13 cellular contexts compared by ENCODE assay signal in genomic region chr11:73298233-73298632, GRCh38. TPM values are rescaled to one million over a fixed set of nuclear protein-coding genes. Genes with fewer than 3 reads are reported as not detected.
DNase-seq lines count a peak whose midpoint lies in the region; ATAC-seq and TF ChIP-seq lines count a peak whose summit lies in the region.
"Had no signal": no experiment of that assay in that cellular context is flagged by ENCODE, and none has a peak within 500 bp of the region (broad histone marks: within the 10 kb centered on the region; RNA-seq: fewer than 3 reads in every experiment).

No MANE protein-coding gene starts in this region.

- H3K56ac ChIP-seq in IMR-90 (ENCODE audit: extremely low read depth, insufficient read depth, low read length), result no peak overlapping the region

- CTCF ChIA-PET in IMR-90 (lab: Yijun Ruan, JAX), result interaction anchor here (1.0 to 1.4 kb wide), 4 partner anchors 9 to 50 kb away, joined by 3 to 6 read pairs (median 4); no protein-coding TSS in a partner anchor

- intact Hi-C loops in IMR-90 (cut with micrococcal nuclease), result no loop called here
- intact Hi-C loops in lower lobe of right lung (cut with DNase I), result no loop called here
- intact Hi-C loops in spleen (cut with DNase I; ENCODE audit: low total_unique reads), result no loop called here

- no peaks in the 10 kb centered on the region for H3K79me1 ChIP-seq in IMR-90 (ENCODE audit: low read depth in 1 of 2, low read length in 2 of 2)

- dilution Hi-C loops in IMR-90 (cut with HindIII; ENCODE audit: low sequenced_read_pairs, unreplicated experiment), result no loop called here

- no TSS peak for BruUV-seq in IMR-90 (replicated peaks; lab: Mats Ljungman, UMichigan)

- no peaks in the 10 kb centered on the region for H4K20me1 ChIP-seq in IMR-90 (ENCODE audit: insufficient read depth, low read length)

- no peaks in the 10 kb centered on the region for H3K27me3 Mint-ChIP-seq in neural crest cell (ENCODE audit: low read depth)
- peaks cover 46% of the 10 kb centered on the region for H3K27me3 Mint-ChIP-seq in stimulated activated memory B cell treated with anti-CD40 and anti-IgM and Interleukin-4, amounts not matched to agents 10 μg/mL and 1 μg/mL and 100 μg/mL, for 72 hours

- no peak overlapping the region for H3K4me2 ChIP-seq in IMR-90 (ENCODE audit: low read depth, low read length)

- H4K91ac ChIP-seq in IMR-90 (ENCODE audit: insufficient read depth, low read depth, low read length), result no peak overlapping the region

- no peak overlapping the region for H3K23ac ChIP-seq in IMR-90 (ENCODE audit: low read depth, low read length)

- no peak for TF ChIP-seq POLR2A in IMR-90 (IDR thresholded peaks at IDR 0.05; ENCODE audit: low read depth, low read length)
- no peak for TF ChIP-seq POLR2A in spleen (IDR thresholded peaks at IDR 0.05)

- H3K27ac Mint-ChIP-seq in neural crest cell (ENCODE audit: unreplicated experiment), result peak overlapping the region; percentile 48
- H3K27ac Mint-ChIP-seq in stimulated activated memory B cell treated with anti-CD40 and anti-IgM and Interleukin-4, amounts not matched to agents 10 μg/mL and 1 μg/mL and 100 μg/mL, for 72 hours, result peak overlapping the region; percentile 29
- H3K27ac Mint-ChIP-seq: CD4-positive, alpha-beta memory T cell; HFFc6 had no signal

- POLR2A ChIA-PET in IMR-90 (lab: Charles Lee; ENCODE audit: unreplicated experiment), result no interaction called here

- H3K18ac ChIP-seq in IMR-90 (ENCODE audit: low read depth, low read length), result no peak overlapping the region

- DNase-seq in IMR-90 (no peak), NCI-H82 treated with DMSO at 0.1 percent for 48 hours (lab: John Stamatoyannopoulos, UW; ENCODE audit: unreplicated experiment) (peak; percentile 40), neural crest cell (ENCODE audit: low read depth, low spot score) (no peak), lower lobe of right lung (no peak), inferior parietal cortex (ENCODE audit: extremely low spot score) (no peak), spleen (no peak)
- DNase-seq: BE2C; CD4-positive, alpha-beta memory T cell; HCEC 1CT; HFFc6 had no signal

- H3K27ac ChIP-seq in IMR-90 (ENCODE audit: insufficient read depth, low read length), result no peak overlapping the region
- no peak overlapping the region for H3K27ac ChIP-seq in lower lobe of right lung
- no peak overlapping the region for H3K27ac ChIP-seq in spleen
- H3K27ac ChIP-seq: C4-2B, HL-60 had no signal

- no peak overlapping the region for H2BK120ac ChIP-seq in IMR-90 (ENCODE audit: low read depth, low read length)

- no peak overlapping the region for H3K14ac ChIP-seq in IMR-90 (replicated peaks; ENCODE audit: low read depth, low read length)

- no peaks in the 10 kb centered on the region for H3K36me3 Mint-ChIP-seq in neural crest cell (ENCODE audit: low read depth)
- H3K36me3 Mint-ChIP-seq in stimulated activated memory B cell treated with anti-CD40 and anti-IgM and Interleukin-4, amounts not matched to agents 10 μg/mL and 1 μg/mL and 100 μg/mL, for 72 hours, result no peaks in the 10 kb centered on the region
- H3K36me3 Mint-ChIP-seq: CD4-positive, alpha-beta memory T cell had no signal

- no peaks in the 10 kb centered on the region for H3K9me3 ChIP-seq in IMR-90 (ENCODE audit: control insufficient read depth, insufficient read depth, low read length)
- no peaks in the 10 kb centered on the region for H3K9me3 ChIP-seq in lower lobe of right lung
- no peaks in the 10 kb centered on the region for H3K9me3 ChIP-seq in spleen
- H3K9me3 ChIP-seq: BE2C had no signal

- no peak overlapping the region for H3K9ac ChIP-seq in IMR-90 (ENCODE audit: low read depth, low read length)

- peak overlapping the region; percentile 44 for H2AK9ac ChIP-seq in IMR-90 (replicated peaks; ENCODE audit: low read depth, low read length, poor library complexity)

- no peak for TF ChIP-seq CTCF in IMR-90 (conservative IDR thresholded peaks at IDR 0.05; ENCODE audit: low read depth, low read length)
- no peak for TF ChIP-seq CTCF in neural crest cell (conservative IDR thresholded peaks at IDR 0.05)
- no peak for TF ChIP-seq CTCF in lower lobe of right lung (IDR thresholded peaks at IDR 0.05)
- no peak for TF ChIP-seq CTCF in spleen (IDR thresholded peaks at IDR 0.05 in 8 of 11, conservative IDR thresholded peaks at IDR 0.05 in 3 of 11)

- 79% methylated on average over 3 of the region's 5 CpGs; no CpG with 5 or more reads in 1 of the 2 experiments for WGBS in IMR-90 (ENCODE audit: extremely low coverage in 2 of 2, insufficient read length in 1 of 2), 2 experiments
- WGBS in spleen, 5 donors, result 72 to 96% (median 88%) methylated on average over 5 of the region's 5 CpGs

- H3K4me1 ChIP-seq in IMR-90 (ENCODE audit: control insufficient read depth, insufficient read depth, low read length), result peaks cover 3% of the 10 kb centered on the region
- H3K4me1 ChIP-seq in lower lobe of right lung, result no peaks in the 10 kb centered on the region
- H3K4me1 ChIP-seq in spleen, result peaks cover 3 to 28% (median 17%) of the 10 kb centered on the region in 6 donors

- H3K27me3 ChIP-seq in IMR-90 (ENCODE audit: control insufficient read depth, insufficient read depth, low read length) (no peaks in the 10 kb centered on the region), lower lobe of right lung (ENCODE audit: low read depth) (no peaks in the 10 kb centered on the region), spleen (replicated peaks in 1 of 7) (peaks cover 0 to 19% (median 0%) of the 10 kb centered on the region in 7 donors)
- H3K27me3 ChIP-seq: BE2C had no signal

- no peaks in the 10 kb centered on the region for H3K9me3 Mint-ChIP-seq in neural crest cell
- H3K9me3 Mint-ChIP-seq in stimulated activated memory B cell treated with anti-CD40 and anti-IgM and Interleukin-4, amounts not matched to agents 10 μg/mL and 1 μg/mL and 100 μg/mL, for 72 hours, result no peaks in the 10 kb centered on the region
- H3K9me3 Mint-ChIP-seq: CD4-positive, alpha-beta memory T cell; HFFc6 had no signal

- no peak overlapping the region for H4K5ac ChIP-seq in IMR-90 (ENCODE audit: low read depth, low read length)

- no peak for TF ChIP-seq RAD21 in IMR-90 (IDR thresholded peaks at IDR 0.05; ENCODE audit: low read length)

- no peak overlapping the region for H3K4me3 ChIP-seq in IMR-90 (ENCODE audit: insufficient read depth, low read depth, low read length)
- H3K4me3 ChIP-seq in lower lobe of right lung, result no peak overlapping the region
- no peak overlapping the region for H3K4me3 ChIP-seq in spleen

- H4K8ac ChIP-seq in IMR-90 (ENCODE audit: low read depth in 2 of 2, low read length in 2 of 2), result no peak overlapping the region

- peak overlapping the region; percentile 34 for H2AFZ ChIP-seq in IMR-90 (replicated peaks; ENCODE audit: low read length, poor library complexity)

- no peak overlapping the region for H3K4ac ChIP-seq in IMR-90 (ENCODE audit: low read depth, low read length)

- H3K36me3 ChIP-seq in IMR-90 (ENCODE audit: control insufficient read depth, insufficient read depth, low read length) (no peaks in the 10 kb centered on the region), lower lobe of right lung (no peaks in the 10 kb centered on the region), spleen (peaks cover 0 to 56% (median 11%) of the 10 kb centered on the region in 6 donors)

- H3K4me3 Mint-ChIP-seq in neural crest cell, result no peak overlapping the region
- H3K4me3 Mint-ChIP-seq in stimulated activated memory B cell treated with anti-CD40 and anti-IgM and Interleukin-4, amounts not matched to agents 10 μg/mL and 1 μg/mL and 100 μg/mL, for 72 hours, result no peak overlapping the region
- H3K4me3 Mint-ChIP-seq: CD4-positive, alpha-beta memory T cell; HFFc6 had no signal

- H2AK5ac ChIP-seq in IMR-90 (ENCODE audit: low read depth, low read length), result peak overlapping the region; percentile 52; the same call in 1 of the 2 replicates

- no peak overlapping the region for H2BK5ac ChIP-seq in IMR-90 (ENCODE audit: low read depth, low read length, poor library complexity, severe bottlenecking)

- no peaks in the 10 kb centered on the region for H3K4me1 Mint-ChIP-seq in neural crest cell
- H3K4me1 Mint-ChIP-seq in stimulated activated memory B cell treated with anti-CD40 and anti-IgM and Interleukin-4, amounts not matched to agents 10 μg/mL and 1 μg/mL and 100 μg/mL, for 72 hours, result peaks cover 8% of the 10 kb centered on the region

- H2BK15ac ChIP-seq in IMR-90 (ENCODE audit: low read depth, low read length), result no peak overlapping the region

- no peak overlapping the region for H2BK20ac ChIP-seq in IMR-90 (ENCODE audit: low read depth, low read length)

- no peak for ATAC-seq in IMR-90 (ENCODE audit: low read depth)
- ATAC-seq in stimulated activated memory B cell treated with anti-CD40 and anti-IgM and Interleukin-4, amounts not matched to agents 10 μg/mL and 1 μg/mL and 100 μg/mL, for 72 hours, result no peak
- no peak for ATAC-seq in lower lobe of right lung

- in situ Hi-C loops in IMR-90 (cut with MboI; ENCODE audit: low sequenced_read_pairs), result loop anchor here (5.0 kb wide), 1 partner anchor 39 kb away; no protein-coding TSS in a partner anchor

- H3K9me1 ChIP-seq in IMR-90 (ENCODE audit: insufficient read depth, low read length), result peaks cover 12% of the 10 kb centered on the region

TF ChIP-seq in IMR-90, 13 proteins besides CTCF, POLR2A, EP300 and RAD21 (continues in another document):
- no peak for TF ChIP-seq MAFK (IDR thresholded peaks at IDR 0.05; ENCODE audit: low read depth, low read length)
- TF ChIP-seq USF2 (IDR thresholded peaks at IDR 0.05; ENCODE audit: low read depth, low read length), result no peak
- TF ChIP-seq RCOR1 (IDR thresholded peaks at IDR 0.05; ENCODE audit: insufficient replicate concordance, low read length), result no peak

RNA-seq across cellular contexts. Expression of gene ARHGEF17, which starts 9.8 kb away (rescaled TPM):
- 19.4 and 21.7 TPM in 2 replicates for total RNA-seq in IMR-90 (2012; rRNA removed)
- polyA plus RNA-seq in IMR-90 (2012; rRNA removed), result 97.7 and 128 TPM in 2 replicates
- 30.1 and 51.0 TPM in 2 replicates for polyA plus RNA-seq in IMR-90 (2012; cell fraction: cytosol; rRNA removed)
- 388 and 880 TPM in 2 replicates for polyA plus RNA-seq in IMR-90 (2012; cell fraction: nucleus; rRNA removed; ENCODE audit: low replicate concordance)
- total RNA-seq in neural crest cell, result 51.3 and 55.7 TPM in 2 replicates
- 56.5 TPM for total RNA-seq in lower lobe of right lung
- 10 to 100 TPM; 21.5 to 48.5 (median 41.6) TPM for total RNA-seq in spleen
- 10 to 100 TPM in 1 of 3 donors, 1 to 10 TPM in 2; 5.1 to 17.0 (median 6.3) TPM for polyA plus RNA-seq in spleen
- polyA plus RNA-seq: CD4-positive, alpha-beta memory T cell had no signal

RNA-seq across cellular contexts. Expression of gene P2RY6, which starts 26.1 kb away (rescaled TPM):
- total RNA-seq in IMR-90 (2012; rRNA removed), result under 0.01 TPM in 1 of 2 replicates, not detected in the other
- 0.37 and 0.44 TPM in 2 replicates for polyA plus RNA-seq in IMR-90 (2012; rRNA removed)
- polyA plus RNA-seq in IMR-90 (2012; cell fraction: cytosol; rRNA removed), result 0.67 TPM in 1 of 2 replicates, not detected in the other
- 0.45 and 1.5 TPM in 2 replicates for polyA plus RNA-seq in IMR-90 (2012; cell fraction: nucleus; rRNA removed; ENCODE audit: low replicate concordance)
- total RNA-seq in neural crest cell, result not detected in 2 replicates
- total RNA-seq in lower lobe of right lung, result 3.6 TPM
- total RNA-seq in spleen, result 100 to 1,000 TPM in 1 of 7 donors, 10 to 100 TPM in 6; 41.1 to 109 (median 63.9) TPM
- 10 to 100 TPM in 2 of 3 donors, 1 to 10 TPM in 1; 8.2 to 25.2 (median 10.6) TPM for polyA plus RNA-seq in spleen
- polyA plus RNA-seq: CD4-positive, alpha-beta memory T cell had no signal
